In the genomic region with DNA sequence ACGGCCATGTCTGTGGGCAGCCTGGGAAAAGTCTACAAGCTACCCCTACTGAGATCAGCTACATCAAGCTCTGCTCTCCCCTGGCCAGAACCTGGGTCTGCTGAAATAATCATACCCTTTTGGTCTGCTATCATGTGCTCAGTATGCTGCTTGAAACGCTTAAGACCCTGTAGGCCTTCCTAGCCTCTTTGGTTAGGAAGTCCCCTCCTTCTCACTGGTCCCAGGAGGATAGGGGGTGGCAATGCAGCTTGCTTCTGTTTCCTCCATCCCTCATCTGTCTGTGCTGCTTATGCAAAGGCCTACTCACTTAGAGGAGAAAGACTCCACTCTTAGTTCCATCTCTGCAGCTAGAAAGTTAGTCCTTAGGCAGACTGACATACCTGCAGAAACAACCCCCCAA, we compare ENCODE assay signal across 13 cellular contexts.
DNase-seq lines count a peak whose midpoint lies in the region; ATAC-seq and TF ChIP-seq lines count a peak whose summit lies in the region.
"Had no signal": no experiment of that assay in that cellular context is flagged by ENCODE, and none has a peak within 500 bp of the region (broad histone marks: within the 10 kb centered on the region; RNA-seq: fewer than 3 reads in every experiment).

No MANE protein-coding gene starts in this region.

- peaks cover 55% of the 10 kb centered on the region for H3K4me1 ChIP-seq in Loucy (ENCODE audit: insufficient read depth, low read length, poor library complexity, severe bottlenecking)
- H3K4me1 ChIP-seq: breast epithelium, suprapubic skin had no signal

- no peaks in the 10 kb centered on the region for H3K9me2 ChIP-seq in Loucy (replicated peaks; ENCODE audit: low read depth, low read length)

- peak overlapping the region; percentile 95 for H3K27ac Mint-ChIP-seq in T-helper 2 cell treated with Interferon-gamma antibody and Interleukin-4, amounts not matched to agents 5 μg/mL and 100 μg/mL, for 36 hours
- H3K27ac Mint-ChIP-seq in immature natural killer cell = peak overlapping the region in 4 of 6 donors; percentile 28 to 77 (median 70)
- H3K27ac Mint-ChIP-seq: CD14-positive monocyte had no signal

- H3K4me2 ChIP-seq in Loucy (ENCODE audit: low read depth, low read length, poor library complexity, severe bottlenecking) = peak overlapping the region; percentile 39

- H3K9me3 Mint-ChIP-seq in T-helper 2 cell treated with Interferon-gamma antibody and Interleukin-4, amounts not matched to agents 5 μg/mL and 100 μg/mL, for 36 hours = no peaks in the 10 kb centered on the region
- no peaks in the 10 kb centered on the region for H3K9me3 Mint-ChIP-seq in immature natural killer cell

- H3K9me3 ChIP-seq in Loucy (ENCODE audit: insufficient read depth, low read depth, low read length) = no peaks in the 10 kb centered on the region
- H3K9me3 ChIP-seq: breast epithelium, suprapubic skin had no signal

- intact Hi-C loops in posterior cingulate gyrus (cut with DNase I) = loop anchor here (2.0 to 5.0 kb wide), 4 partner anchors 118 to 686 kb away; partner anchors contain the start of gene RASGRP1

- H3K4me1 Mint-ChIP-seq in T-helper 2 cell treated with Interferon-gamma antibody and Interleukin-4, amounts not matched to agents 5 μg/mL and 100 μg/mL, for 36 hours (ENCODE audit: low read depth) = peaks cover 58% of the 10 kb centered on the region
- H3K4me1 Mint-ChIP-seq in immature natural killer cell = peaks cover 41% of the 10 kb centered on the region in 2 donors

- DNase-seq in T-helper 2 cell treated with Interferon-gamma antibody and Interleukin-4, amounts not matched to agents 5 μg/mL and 100 μg/mL, for 36 hours (ENCODE audit: low spot score) = no peak
- DNase-seq in T-helper 2 cell (no peak), immature natural killer cell (no peak), hippocampal formation (lab: John Stamatoyannopoulos, UW) (no peak), posterior cingulate gyrus (no peak)
- DNase-seq: 8988T, NCI-H774 had no signal

- no peaks in the 10 kb centered on the region for H4K20me1 ChIP-seq in Loucy (ENCODE audit: insufficient read depth, low read length, poor library complexity, severe bottlenecking)

- no peaks in the 10 kb centered on the region for H3K36me3 ChIP-seq in Loucy (ENCODE audit: insufficient read depth, low read length)
- H3K36me3 ChIP-seq: breast epithelium, suprapubic skin had no signal

- H3K36me3 Mint-ChIP-seq in T-helper 2 cell treated with Interferon-gamma antibody and Interleukin-4, amounts not matched to agents 5 μg/mL and 100 μg/mL, for 36 hours (ENCODE audit: low read depth) = peaks cover under 1% of the 10 kb centered on the region
- peaks cover 0 to 4% (median 0%) of the 10 kb centered on the region in 3 donors for H3K36me3 Mint-ChIP-seq in immature natural killer cell
- H3K36me3 Mint-ChIP-seq: CD14-positive monocyte had no signal

- no peaks in the 10 kb centered on the region; the same call in 1 of the 2 replicates for H3F3A ChIP-seq in Loucy (ENCODE audit: low read depth)

- H3K4me3 ChIP-seq in Loucy (ENCODE audit: low read length, poor library complexity, severe bottlenecking) = no peak overlapping the region
- H3K4me3 ChIP-seq: breast epithelium, suprapubic skin had no signal

- peak overlapping the region; percentile 54 for H3K9ac ChIP-seq in Loucy (ENCODE audit: low read depth, low read length, poor library complexity, severe bottlenecking)

- ATAC-seq in GM19023 (IDR thresholded peaks at IDR 0.05; ENCODE audit: unreplicated experiment) (peak; percentile 38), GM21786 (IDR thresholded peaks at IDR 0.05; ENCODE audit: unreplicated experiment) (no peak)

- H3K27me3 Mint-ChIP-seq in T-helper 2 cell treated with Interferon-gamma antibody and Interleukin-4, amounts not matched to agents 5 μg/mL and 100 μg/mL, for 36 hours (ENCODE audit: low read depth) = no peaks in the 10 kb centered on the region
- peaks cover 0 to 2% (median 0%) of the 10 kb centered on the region in 3 donors for H3K27me3 Mint-ChIP-seq in immature natural killer cell (ENCODE audit: low read depth in 3 of 3)

- H3K27me3 ChIP-seq in Loucy (ENCODE audit: insufficient read depth, low read length, poor library complexity, severe bottlenecking) = no peaks in the 10 kb centered on the region
- H3K27me3 ChIP-seq: breast epithelium, suprapubic skin had no signal

- no peaks in the 10 kb centered on the region for H3K79me2 ChIP-seq in Loucy (ENCODE audit: insufficient read depth, low read length)

- H3K4me3 Mint-ChIP-seq in T-helper 2 cell treated with Interferon-gamma antibody and Interleukin-4, amounts not matched to agents 5 μg/mL and 100 μg/mL, for 36 hours = no peak overlapping the region
- peak overlapping the region in 1 of 5 donors; percentile 4 for H3K4me3 Mint-ChIP-seq in immature natural killer cell
- H3K4me3 Mint-ChIP-seq: CD14-positive monocyte had no signal

- no peak for TF ChIP-seq CTCF in Loucy (conservative IDR thresholded peaks at IDR 0.05; ENCODE audit: low read length)

- peak overlapping the region; percentile 26; the same call in 1 of the 2 replicates for H2AFZ ChIP-seq in Loucy (ENCODE audit: low read length)
